36 cellular contexts compared by ENCODE assay signal in genomic region chr18:12352188-12352587, GRCh38. TPM values are rescaled to one million over a fixed set of nuclear protein-coding genes. Genes with fewer than 3 reads are reported as not detected.
DNase-seq lines count a peak whose midpoint lies in the region; ATAC-seq, FAIRE-seq and TF ChIP-seq lines count a peak whose summit lies in the region.
"Had no signal": no experiment of that assay in that cellular context is flagged by ENCODE, and none has a peak within 500 bp of the region (broad histone marks: within the 10 kb centered on the region; RNA-seq: fewer than 3 reads in every experiment).

No MANE protein-coding gene starts in this region.

- TF ChIP-seq CTCF in endodermal cell (conservative IDR thresholded peaks at IDR 0.05) (no peak), HepG2 (CRISPR knock-in tag; IDR thresholded peaks at IDR 0.05) (no peak), right lobe of liver (IDR thresholded peaks at IDR 0.05) (no peak), lower lobe of right lung (IDR thresholded peaks at IDR 0.05) (no peak), Calu3 (IDR thresholded peaks at IDR 0.05; ENCODE audit: unreplicated experiment) (no peak)

- H3K79me2 ChIP-seq in HepG2 (ENCODE audit: insufficient read depth, low read length): no peaks in the 10 kb centered on the region

- TF ChIP-seq POLR2A in HepG2 (IDR thresholded peaks at IDR 0.05; ENCODE audit: insufficient read depth in 1 of 2, low read depth in 2 of 2, low read length in 2 of 2) (no peak), right lobe of liver (IDR thresholded peaks at IDR 0.05) (no peak)

- no peak for FAIRE-seq in HepG2 (lab: Jason Lieb, UNC)
- FAIRE-seq: A204.1, A549, D721Med had no signal

- peak overlapping the region; percentile 18 for H3K27ac Mint-ChIP-seq in activated T-cell treated with anti-CD3 and anti-CD28 coated beads, Interleukin-2, amount 50 U/mL, for 24 hours
- peak overlapping the region; percentile 39 for H3K27ac Mint-ChIP-seq in endodermal cell
- no peak overlapping the region for H3K27ac Mint-ChIP-seq in Calu3 (ENCODE audit: unreplicated experiment)
- H3K27ac Mint-ChIP-seq: B cell; CD4-positive, alpha-beta memory T cell; CD4-positive, alpha-beta T cell; CD8-positive, alpha-beta T cell had no signal

- no peaks in the 10 kb centered on the region for H4K20me1 ChIP-seq in HepG2 (ENCODE audit: insufficient read depth, low read length)
- H4K20me1 ChIP-seq: BLaER1 had no signal

- H3K4me2 ChIP-seq in HepG2 (ENCODE audit: low read depth, low read length): no peak overlapping the region
- H3K4me2 ChIP-seq: A549; BLaER1; BLaER1 treated with 17β-estradiol and CSF1 and Interleukin-3, amounts not matched to agents 10 nM and 100 nM had no signal

- TF ChIP-seq EP300 in HepG2 (IDR thresholded peaks at IDR 0.05; ENCODE audit: low read depth in 2 of 2, low read length in 2 of 2): no peak
- TF ChIP-seq EP300 in HepG2 (CRISPR knock-in tag; IDR thresholded peaks at IDR 0.05; ENCODE audit: borderline replicate concordance): no peak

- intact Hi-C loops in HepG2 (cut with micrococcal nuclease; ENCODE audit: unreplicated experiment): no loop called here
- intact Hi-C loops in right lobe of liver (cut with DNase I): no loop called here
- intact Hi-C loops in lower lobe of right lung (cut with DNase I): no loop called here
- intact Hi-C loops in Calu3 (cut with micrococcal nuclease; ENCODE audit: unreplicated experiment): no loop called here

- H3K9ac ChIP-seq in endodermal cell (ENCODE audit: extremely low read depth, low read length, poor library complexity, severe bottlenecking): no peak overlapping the region
- H3K9ac ChIP-seq in HepG2 (ENCODE audit: insufficient read depth, low read depth, low read length): no peak overlapping the region
- H3K9ac ChIP-seq: BLaER1; BLaER1 treated with 17β-estradiol and CSF1 and Interleukin-3, amounts not matched to agents 10 nM and 100 nM had no signal

- no peak overlapping the region for H3K4me3 Mint-ChIP-seq in activated T-cell treated with anti-CD3 and anti-CD28 coated beads, Interleukin-2, amount 50 U/mL, for 24 hours
- no peak overlapping the region for H3K4me3 Mint-ChIP-seq in activated T-cell treated with anti-CD3 and anti-CD28 coated beads, Interleukin-2, amount 50 U/mL, for 4 hours
- no peak overlapping the region for H3K4me3 Mint-ChIP-seq in endodermal cell
- H3K4me3 Mint-ChIP-seq in Calu3 (ENCODE audit: low read depth, unreplicated experiment): no peak overlapping the region
- H3K4me3 Mint-ChIP-seq: B cell; CD14-positive monocyte; CD4-positive, alpha-beta memory T cell; CD4-positive, alpha-beta T cell; CD4-positive, CD25-positive, alpha-beta regulatory T cell; CD8-positive, alpha-beta memory T cell; CD8-positive, alpha-beta T cell had no signal

- H3K4me1 ChIP-seq in endodermal cell (ENCODE audit: control insufficient read depth, insufficient read depth, low read length) (no peaks in the 10 kb centered on the region), HepG2 (ENCODE audit: insufficient read depth, low read length) (no peaks in the 10 kb centered on the region), right lobe of liver (no peaks in the 10 kb centered on the region), lower lobe of right lung (no peaks in the 10 kb centered on the region)
- H3K4me1 ChIP-seq: A549; BE2C; BLaER1; BLaER1 treated with 17β-estradiol and CSF1 and Interleukin-3, amounts not matched to agents 10 nM and 100 nM; Caco-2 had no signal

- no peak for TF ChIP-seq RAD21 in HepG2 (CRISPR knock-in tag; IDR thresholded peaks at IDR 0.05)

- no peak overlapping the region for H3K4me3 ChIP-seq in endodermal cell (ENCODE audit: low read length)
- no peak overlapping the region for H3K4me3 ChIP-seq in HepG2 (replicated peaks in 1 of 3; ENCODE audit: insufficient read depth in 1 of 3, low read depth in 2 of 3, low read length in 3 of 3)
- no peak overlapping the region for H3K4me3 ChIP-seq in right lobe of liver
- no peak overlapping the region for H3K4me3 ChIP-seq in lower lobe of right lung
- H3K4me3 ChIP-seq: A549; BLaER1; BLaER1 treated with 17β-estradiol and CSF1 and Interleukin-3, amounts not matched to agents 10 nM and 100 nM had no signal

- no peak for ATAC-seq in activated T-cell treated with anti-CD3 and anti-CD28 coated beads, Interleukin-2, amount 50 U/mL, for 4 hours
- ATAC-seq in HepG2 (no peak), right lobe of liver (peak in 3 of 4 donors; percentile 19 to 52 (median 37)), lower lobe of right lung (no peak), GM18909 (IDR thresholded peaks at IDR 0.05; ENCODE audit: poor library complexity, unreplicated experiment) (no peak)
- ATAC-seq: A549; CD8-positive, alpha-beta T cell had no signal

- no peaks in the 10 kb centered on the region for H3K27me3 Mint-ChIP-seq in activated T-cell treated with anti-CD3 and anti-CD28 coated beads, Interleukin-2, amount 50 U/mL, for 24 hours
- no peaks in the 10 kb centered on the region for H3K27me3 Mint-ChIP-seq in activated T-cell treated with anti-CD3 and anti-CD28 coated beads, Interleukin-2, amount 50 U/mL, for 4 hours (ENCODE audit: low read depth)
- no peaks in the 10 kb centered on the region for H3K27me3 Mint-ChIP-seq in endodermal cell (ENCODE audit: insufficient read depth)
- no peaks in the 10 kb centered on the region for H3K27me3 Mint-ChIP-seq in Calu3 (ENCODE audit: unreplicated experiment)
- H3K27me3 Mint-ChIP-seq: B cell; CD4-positive, alpha-beta memory T cell; CD4-positive, alpha-beta T cell; CD4-positive, CD25-positive, alpha-beta regulatory T cell; CD8-positive, alpha-beta memory T cell had no signal

- H3K36me3 Mint-ChIP-seq in activated T-cell treated with anti-CD3 and anti-CD28 coated beads, Interleukin-2, amount 50 U/mL, for 24 hours (ENCODE audit: low read depth): peaks cover 89% of the 10 kb centered on the region
- peaks cover 50% of the 10 kb centered on the region for H3K36me3 Mint-ChIP-seq in activated T-cell treated with anti-CD3 and anti-CD28 coated beads, Interleukin-2, amount 50 U/mL, for 4 hours (ENCODE audit: insufficient read depth)
- H3K36me3 Mint-ChIP-seq in endodermal cell (ENCODE audit: low read depth) (peaks cover 76% of the 10 kb centered on the region), Calu3 (ENCODE audit: insufficient read depth, unreplicated experiment) (peaks cover 44% of the 10 kb centered on the region)

- WGBS in endodermal cell (ENCODE audit: insufficient coverage in 1 of 2, insufficient read length in 1 of 2), 2 experiments: 95 to 96% methylated on average over 5 of the region's 5 CpGs
- 100% methylated on average over 3 of the region's 5 CpGs for WGBS in HepG2 (ENCODE audit: low lambda C conversion rate)
- 80% methylated on average over 4 of the region's 5 CpGs for WGBS in right lobe of liver (ENCODE audit: insufficient coverage, low coverage, low lambda C conversion rate, missing lambda C conversion rate)

- H3K27ac ChIP-seq in endodermal cell (ENCODE audit: low read depth, low read length) (no peak overlapping the region), HepG2 (ENCODE audit: extremely low read length, insufficient read depth, low read length) (no peak overlapping the region), right lobe of liver (no peak overlapping the region), lower lobe of right lung (no peak overlapping the region)
- H3K27ac ChIP-seq: 22Rv1; A549; BLaER1; BLaER1 treated with 17β-estradiol and CSF1 and Interleukin-3, amounts not matched to agents 10 nM and 100 nM; C4-2B had no signal

- DNase-seq in activated T-cell treated with anti-CD3 and anti-CD28 coated beads, Interleukin-2, amount 50 U/mL, for 24 hours: no peak
- no peak for DNase-seq in activated T-cell treated with anti-CD3 and anti-CD28 coated beads, Interleukin-2, amount 50 U/mL, for 4 hours
- no peak for DNase-seq in endodermal cell
- DNase-seq in HepG2 (ENCODE audit: low spot score): no peak
- no peak for DNase-seq in right lobe of liver
- no peak for DNase-seq in lower lobe of right lung
- no peak for DNase-seq in Calu3
- DNase-seq: 8988T; ACHN; AML-193; BE2C; C1 segment of cervical spinal cord; Caco-2; CD4-positive, alpha-beta memory T cell; CD4-positive, alpha-beta T cell; CD4-positive, CD25-positive, alpha-beta regulatory T cell; CD8-positive, alpha-beta memory T cell; CD8-positive, alpha-beta T cell; COR-L47; DMS 273 treated with DMSO at 0.1 percent for 48 hours; DMS153; DMS53; DMS79; DMS79 treated with DMSO at 0.1 percent for 48 hours; DND-41; EL had no signal

- H3K4me1 Mint-ChIP-seq in activated T-cell treated with anti-CD3 and anti-CD28 coated beads, Interleukin-2, amount 50 U/mL, for 24 hours (ENCODE audit: low read depth): peaks cover 2% of the 10 kb centered on the region
- no peaks in the 10 kb centered on the region for H3K4me1 Mint-ChIP-seq in activated T-cell treated with anti-CD3 and anti-CD28 coated beads, Interleukin-2, amount 50 U/mL, for 4 hours (ENCODE audit: low read depth)
- H3K4me1 Mint-ChIP-seq in endodermal cell: no peaks in the 10 kb centered on the region
- H3K4me1 Mint-ChIP-seq in Calu3 (ENCODE audit: low read depth, unreplicated experiment): no peaks in the 10 kb centered on the region
- H3K4me1 Mint-ChIP-seq: B cell; CD14-positive monocyte; CD4-positive, CD25-positive, alpha-beta regulatory T cell had no signal

- peaks cover 80% of the 10 kb centered on the region for H3K36me3 ChIP-seq in endodermal cell (ENCODE audit: control insufficient read depth, insufficient read depth, low read length)
- H3K36me3 ChIP-seq in HepG2 (replicated peaks in 1 of 2; ENCODE audit: control insufficient read depth in 1 of 2, insufficient read depth in 2 of 2, low read length in 2 of 2): peaks cover 32 to 85% of the 10 kb centered on the region in 2 experiments
- peaks cover 0 to 81% (median 33%) of the 10 kb centered on the region in 4 donors for H3K36me3 ChIP-seq in right lobe of liver
- peaks cover 97% of the 10 kb centered on the region for H3K36me3 ChIP-seq in lower lobe of right lung

- in situ Hi-C loops in HepG2 (cut with HindIII; ENCODE audit: extremely low pct_ligation_motif_present, low pct_unique_long_range_greater_than_20kb): no loop called here

- CTCF ChIA-PET in HepG2 (lab: Yijun Ruan, JAX; ENCODE audit: low intra/inter-chr PET ratio, low total read pairs): no interaction called here
- CTCF ChIA-PET in Calu3 (lab: Charles Lee): no interaction called here

- BruUV-seq in HepG2 (replicated peaks; lab: Mats Ljungman, UMichigan): no TSS peak
- BruUV-seq in Calu3 (replicated peaks; lab: Mats Ljungman, UMichigan): no TSS peak

- no peaks in the 10 kb centered on the region for H3K27me3 ChIP-seq in endodermal cell (ENCODE audit: control insufficient read depth, insufficient read depth, low read length, poor library complexity, severe bottlenecking)
- H3K27me3 ChIP-seq in HepG2 (ENCODE audit: control insufficient read depth in 1 of 2, insufficient read depth in 2 of 2, low read length in 2 of 2): no peaks in the 10 kb centered on the region
- no peaks in the 10 kb centered on the region for H3K27me3 ChIP-seq in right lobe of liver
- no peaks in the 10 kb centered on the region for H3K27me3 ChIP-seq in lower lobe of right lung (ENCODE audit: low read depth)
- H3K27me3 ChIP-seq: BE2C; BLaER1; BLaER1 treated with 17β-estradiol and CSF1 and Interleukin-3, amounts not matched to agents 10 nM and 100 nM had no signal

- H2AFZ ChIP-seq in HepG2 (ENCODE audit: low read length): no peak overlapping the region

- H3K9me3 ChIP-seq in endodermal cell (ENCODE audit: control insufficient read depth, low read length): no peaks in the 10 kb centered on the region
- no peaks in the 10 kb centered on the region for H3K9me3 ChIP-seq in HepG2 (ENCODE audit: low read length)
- H3K9me3 ChIP-seq in right lobe of liver: no peaks in the 10 kb centered on the region
- no peaks in the 10 kb centered on the region for H3K9me3 ChIP-seq in lower lobe of right lung
- H3K9me3 ChIP-seq: A549; BE2C; BLaER1; BLaER1 treated with 17β-estradiol and CSF1 and Interleukin-3, amounts not matched to agents 10 nM and 100 nM; Caco-2 had no signal

- POLR2A ChIA-PET in HepG2 (lab: Yijun Ruan, JAX): no interaction called here

- H3K9me3 Mint-ChIP-seq in activated T-cell treated with anti-CD3 and anti-CD28 coated beads, Interleukin-2, amount 50 U/mL, for 24 hours: no peaks in the 10 kb centered on the region
- no peaks in the 10 kb centered on the region for H3K9me3 Mint-ChIP-seq in activated T-cell treated with anti-CD3 and anti-CD28 coated beads, Interleukin-2, amount 50 U/mL, for 4 hours
- no peaks in the 10 kb centered on the region for H3K9me3 Mint-ChIP-seq in endodermal cell
- H3K9me3 Mint-ChIP-seq in Calu3 (ENCODE audit: low read depth, unreplicated experiment): no peaks in the 10 kb centered on the region
- H3K9me3 Mint-ChIP-seq: CD14-positive monocyte; CD4-positive, alpha-beta memory T cell; CD4-positive, alpha-beta T cell; CD4-positive, CD25-positive, alpha-beta regulatory T cell; CD8-positive, alpha-beta memory T cell; CD8-positive, alpha-beta T cell had no signal

RNA-seq across cellular contexts. Expression of gene AFG3L2, which starts 24.8 kb away (rescaled TPM):
- total RNA-seq in activated T-cell treated with anti-CD3 and anti-CD28 coated beads, Interleukin-2, amount 50 U/mL, for 4 hours: 10 to 100 TPM; 78.7 to 93.5 (median 88.3) TPM
- total RNA-seq in endodermal cell (10 to 100 TPM; 47.1 to 49.5 TPM), HepG2 (2016; rRNA removed; fragmentation: Illumina TruSeq; extraction: Trizol) (86.3 and 86.9 TPM in 2 replicates), right lobe of liver (10 to 100 TPM; 30.2 to 47.7 (median 36.3) TPM), lower lobe of right lung (31.1 TPM), Calu3 (2022) (55.1 and 59.2 TPM in 2 replicates)
- 29.8 TPM for polyA plus RNA-seq in endodermal cell (2013, experiment 1 of 2)
- polyA plus RNA-seq in endodermal cell (2013, experiment 2 of 2): 27.4 TPM
- 29.3 and 39.0 TPM in 2 replicates for total RNA-seq in HepG2 (2016; cell fraction: cytosol; rRNA removed; fragmentation: Illumina TruSeq; extraction: Trizol; ENCODE audit: low read depth)
- 85.3 and 86.3 TPM in 2 replicates for total RNA-seq in HepG2 (2016; cell fraction: insoluble cytoplasmic fraction; rRNA removed; fragmentation: Illumina TruSeq; extraction: Trizol)
- total RNA-seq in HepG2 (2016; cell fraction: membrane; rRNA removed; fragmentation: Illumina TruSeq; extraction: Trizol): 30.7 and 35.0 TPM in 2 replicates
- 64.9 and 72.6 TPM in 2 replicates for total RNA-seq in HepG2 (2016; cell fraction: nucleus; rRNA removed; fragmentation: Illumina TruSeq; extraction: Trizol)
- polyA plus RNA-seq in HepG2 (2011; rRNA removed): 26.2 and 28.6 TPM in 2 replicates
- polyA plus RNA-seq in HepG2 (2011; cell fraction: cytosol; rRNA removed): 22.4 and 28.3 TPM in 2 replicates
- 14.9 and 16.4 TPM in 2 replicates for polyA plus RNA-seq in HepG2 (2011; cell fraction: nucleus; rRNA removed)
- polyA plus RNA-seq in HepG2 (2012): 42.2 and 47.5 TPM in 2 replicates
- polyA plus RNA-seq in HepG2 (2016; cell fraction: cytosol; fragmentation: Illumina TruSeq; extraction: Trizol; ENCODE audit: low read depth): 5.9 and 6.1 TPM in 2 replicates
- polyA plus RNA-seq in HepG2 (2016; cell fraction: insoluble cytoplasmic fraction; fragmentation: Illumina TruSeq; extraction: Trizol; ENCODE audit: low read depth): 66.5 and 67.7 TPM in 2 replicates
- 12.3 and 14.9 TPM in 2 replicates for polyA plus RNA-seq in HepG2 (2016; cell fraction: membrane; fragmentation: Illumina TruSeq; extraction: Trizol; ENCODE audit: low read depth)
- 57.2 and 57.6 TPM in 2 replicates for polyA plus RNA-seq in HepG2 (2016; cell fraction: nucleus; fragmentation: Illumina TruSeq; extraction: Trizol; ENCODE audit: insufficient read depth, low read depth)
- 26.7 and 36.0 TPM in 2 replicates for polyA minus RNA-seq in HepG2 (2011; rRNA and poly(A)+ RNA removed; ENCODE audit: low replicate concordance)
- polyA minus RNA-seq in HepG2 (2011; cell fraction: cytosol; rRNA and poly(A)+ RNA removed): 28.5 and 36.9 TPM in 2 replicates
- polyA minus RNA-seq in HepG2 (2011; cell fraction: nucleus; rRNA and poly(A)+ RNA removed): 48.8 and 49.7 TPM in 2 replicates

RNA-seq across cellular contexts. Expression of gene TUBB6, which starts 44.1 kb away (rescaled TPM):
- total RNA-seq in activated T-cell treated with anti-CD3 and anti-CD28 coated beads, Interleukin-2, amount 50 U/mL, for 4 hours: 1 to 10 TPM; 1.1 to 2.6 (median 1.3) TPM
- total RNA-seq in endodermal cell (10 to 100 TPM; 33.0 to 45.4 TPM), HepG2 (2016; rRNA removed; fragmentation: Illumina TruSeq; extraction: Trizol) (9.9 and 13.5 TPM in 2 replicates), right lobe of liver (10 to 100 TPM in 2 of 6 experiments, 1 to 10 TPM in 4; 2.4 to 18.5 (median 9.0) TPM), lower lobe of right lung (92.9 TPM), Calu3 (2022) (25.7 and 34.5 TPM in 2 replicates)
- 103 TPM for polyA plus RNA-seq in endodermal cell (2013, experiment 1 of 2)
- polyA plus RNA-seq in endodermal cell (2013, experiment 2 of 2): 111 TPM
- total RNA-seq in HepG2 (2016; cell fraction: cytosol; rRNA removed; fragmentation: Illumina TruSeq; extraction: Trizol; ENCODE audit: low read depth): 2.6 and 3.9 TPM in 2 replicates
- total RNA-seq in HepG2 (2016; cell fraction: insoluble cytoplasmic fraction; rRNA removed; fragmentation: Illumina TruSeq; extraction: Trizol): 11.1 and 12.0 TPM in 2 replicates
- 6.0 and 7.2 TPM in 2 replicates for total RNA-seq in HepG2 (2016; cell fraction: membrane; rRNA removed; fragmentation: Illumina TruSeq; extraction: Trizol)
- 4.2 and 6.5 TPM in 2 replicates for total RNA-seq in HepG2 (2016; cell fraction: nucleus; rRNA removed; fragmentation: Illumina TruSeq; extraction: Trizol)
- 28.6 and 30.8 TPM in 2 replicates for polyA plus RNA-seq in HepG2 (2011; rRNA removed)
- 30.2 and 44.7 TPM in 2 replicates for polyA plus RNA-seq in HepG2 (2011; cell fraction: cytosol; rRNA removed)
- 30.6 and 34.0 TPM in 2 replicates for polyA plus RNA-seq in HepG2 (2011; cell fraction: nucleus; rRNA removed)
- polyA plus RNA-seq in HepG2 (2012): 5.6 and 18.7 TPM in 2 replicates
- polyA plus RNA-seq in HepG2 (2016; cell fraction: cytosol; fragmentation: Illumina TruSeq; extraction: Trizol; ENCODE audit: low read depth): 4.1 and 5.2 TPM in 2 replicates
- 13.8 and 14.5 TPM in 2 replicates for polyA plus RNA-seq in HepG2 (2016; cell fraction: insoluble cytoplasmic fraction; fragmentation: Illumina TruSeq; extraction: Trizol; ENCODE audit: low read depth)
- polyA plus RNA-seq in HepG2 (2016; cell fraction: membrane; fragmentation: Illumina TruSeq; extraction: Trizol; ENCODE audit: low read depth): 4.6 and 4.9 TPM in 2 replicates
- 10.3 and 12.3 TPM in 2 replicates for polyA plus RNA-seq in HepG2 (2016; cell fraction: nucleus; fragmentation: Illumina TruSeq; extraction: Trizol; ENCODE audit: insufficient read depth, low read depth)
- 60.5 and 149 TPM in 2 replicates for polyA minus RNA-seq in HepG2 (2011; rRNA and poly(A)+ RNA removed; ENCODE audit: low replicate concordance)
- 20.5 and 20.8 TPM in 2 replicates for polyA minus RNA-seq in HepG2 (2011; cell fraction: cytosol; rRNA and poly(A)+ RNA removed)
- polyA minus RNA-seq in HepG2 (2011; cell fraction: nucleus; rRNA and poly(A)+ RNA removed): 8.5 and 14.0 TPM in 2 replicates

RNA-seq across cellular contexts. Expression of gene PRELID3A, which starts 55.5 kb away (rescaled TPM):
- 1 to 10 TPM; 1.8 to 4.3 (median 2.3) TPM for total RNA-seq in activated T-cell treated with anti-CD3 and anti-CD28 coated beads, Interleukin-2, amount 50 U/mL, for 4 hours
- total RNA-seq in endodermal cell (1 to 10 TPM; 4.9 to 7.5 TPM), HepG2 (2016; rRNA removed; fragmentation: Illumina TruSeq; extraction: Trizol) (5.5 and 11.0 TPM in 2 replicates), right lobe of liver (under 1 TPM in 4 of 6 experiments, not detected in 2; 0.19 to 0.62 (median 0.32) TPM), lower lobe of right lung (5.0 TPM), Calu3 (2022) (5.8 and 6.8 TPM in 2 replicates)
- polyA plus RNA-seq in endodermal cell (2013, experiment 1 of 2): 9.8 TPM
- polyA plus RNA-seq in endodermal cell (2013, experiment 2 of 2): 9.2 TPM
- 3.0 and 3.2 TPM in 2 replicates for total RNA-seq in HepG2 (2016; cell fraction: cytosol; rRNA removed; fragmentation: Illumina TruSeq; extraction: Trizol; ENCODE audit: low read depth)
- total RNA-seq in HepG2 (2016; cell fraction: insoluble cytoplasmic fraction; rRNA removed; fragmentation: Illumina TruSeq; extraction: Trizol): 4.3 and 10.9 TPM in 2 replicates
- total RNA-seq in HepG2 (2016; cell fraction: membrane; rRNA removed; fragmentation: Illumina TruSeq; extraction: Trizol): 3.0 and 4.4 TPM in 2 replicates
- total RNA-seq in HepG2 (2016; cell fraction: nucleus; rRNA removed; fragmentation: Illumina TruSeq; extraction: Trizol): 12.6 and 13.7 TPM in 2 replicates
- polyA plus RNA-seq in HepG2 (2011; rRNA removed): 7.2 and 10.3 TPM in 2 replicates
- 4.0 and 6.0 TPM in 2 replicates for polyA plus RNA-seq in HepG2 (2011; cell fraction: cytosol; rRNA removed)
- 61.8 and 73.7 TPM in 2 replicates for polyA plus RNA-seq in HepG2 (2011; cell fraction: nucleus; rRNA removed)
- polyA plus RNA-seq in HepG2 (2012): 6.1 and 8.3 TPM in 2 replicates
- 1.6 and 1.7 TPM in 2 replicates for polyA plus RNA-seq in HepG2 (2016; cell fraction: cytosol; fragmentation: Illumina TruSeq; extraction: Trizol; ENCODE audit: low read depth)
- 5.9 and 7.6 TPM in 2 replicates for polyA plus RNA-seq in HepG2 (2016; cell fraction: insoluble cytoplasmic fraction; fragmentation: Illumina TruSeq; extraction: Trizol; ENCODE audit: low read depth)
- polyA plus RNA-seq in HepG2 (2016; cell fraction: membrane; fragmentation: Illumina TruSeq; extraction: Trizol; ENCODE audit: low read depth): 2.1 and 2.3 TPM in 2 replicates
- 42.6 and 45.2 TPM in 2 replicates for polyA plus RNA-seq in HepG2 (2016; cell fraction: nucleus; fragmentation: Illumina TruSeq; extraction: Trizol; ENCODE audit: insufficient read depth, low read depth)
- polyA minus RNA-seq in HepG2 (2011; rRNA and poly(A)+ RNA removed; ENCODE audit: low replicate concordance): 1.4 and 2.5 TPM in 2 replicates
- polyA minus RNA-seq in HepG2 (2011; cell fraction: cytosol; rRNA and poly(A)+ RNA removed): 0.99 and 2.6 TPM in 2 replicates
- polyA minus RNA-seq in HepG2 (2011; cell fraction: nucleus; rRNA and poly(A)+ RNA removed): 10.0 and 13.9 TPM in 2 replicates
- total RNA-seq: CD4-positive, CD25-positive, alpha-beta regulatory T cell had no signal
- polyA plus RNA-seq: CD14-positive monocyte; CD4-positive, alpha-beta memory T cell; CD8-positive, alpha-beta memory T cell had no signal

Comparison
In these comparisons a context has a peak if more than half of its experiments do, and no peak if none do; other contexts are left out.
1. ATAC-seq: peak in right lobe of liver (3 of 4); none in activated T-cell treated with anti-CD3 and anti-CD28 coated beads, Interleukin-2, amount 50 U/mL, for 4 hours (0 of 2), HepG2 (single experiment), lower lobe of right lung (0 of 2) and GM18909 (single experiment).